8 cellular contexts compared by ENCODE assay signal in genomic region chr2:181742908-181743722, GRCh38.
A peak's percentile ranks its signal among the peaks of the same experiment; 100 is the strongest.
DNase-seq lines count a peak whose midpoint lies in the region; ATAC-seq and TF ChIP-seq lines count a peak whose summit lies in the region.

No MANE protein-coding gene starts in this region.

- DNase-seq in BE2C (no peak), MG63 (peak; percentile 7), SK-MEL-5 (ENCODE audit: low read depth, low spot score) (peak; percentile 72), dorsolateral prefrontal cortex (peak in 3 of 10 donors; percentile 4 to 42 (median 6)), memory B cell (ENCODE audit: low spot score in 2 of 2) (peak; percentile 12 to 21), uterus (peak; percentile 24 to 39)

- H3K27ac Mint-ChIP-seq in memory B cell: no peak overlapping the region

- H3K27ac ChIP-seq in dorsolateral prefrontal cortex: no peak overlapping the region
- peak overlapping the region in 1 of 2 donors; percentile 19 for H3K27ac ChIP-seq in uterus

- no peak overlapping the region for H3K4me3 Mint-ChIP-seq in memory B cell

- H3K27me3 ChIP-seq in BE2C: no peaks in the 10 kb centered on the region
- no peaks in the 10 kb centered on the region for H3K27me3 ChIP-seq in MG63
- H3K27me3 ChIP-seq in dorsolateral prefrontal cortex: no peaks in the 10 kb centered on the region
- no peaks in the 10 kb centered on the region for H3K27me3 ChIP-seq in uterus

- H3K9me3 Mint-ChIP-seq in memory B cell: no peaks in the 10 kb centered on the region

- in situ Hi-C loops in SK-MEL-5 (cut with HindIII; ENCODE audit: low pct_unique_long_range_greater_than_20kb, low sequenced_read_pairs): no loop called here

- TF ChIP-seq CTCF in BE2C (IDR thresholded peaks at IDR 0.05; ENCODE audit: low read depth, low read length) (peak; percentile 45), dorsolateral prefrontal cortex (IDR thresholded peaks at IDR 0.05 in 54 of 56, conservative IDR thresholded peaks at IDR 0.05 in 2 of 56; ENCODE audit: low read depth in 1 of 56, partially characterized antibody in 56 of 56) (peak; percentile 51 to 90 (median 74)), uterus (IDR thresholded peaks at IDR 0.05) (peak; percentile 76 to 78 (median 76))

- ATAC-seq in GM18858 (IDR thresholded peaks at IDR 0.05; ENCODE audit: unreplicated experiment) (peak; percentile 42), memory B cell (ENCODE audit: low read depth) (no peak), HG02938 (IDR thresholded peaks at IDR 0.05; ENCODE audit: unreplicated experiment) (no peak)

- peaks cover 4% of the 10 kb centered on the region for H3K4me1 Mint-ChIP-seq in memory B cell

- H3K9me3 ChIP-seq in BE2C (no peaks in the 10 kb centered on the region), MG63 (no peaks in the 10 kb centered on the region; the same call in 1 of the 2 replicates), uterus (no peaks in the 10 kb centered on the region)

- intact Hi-C loops in dorsolateral prefrontal cortex (cut with DNase I): loop anchor here (2.0 to 10.0 kb wide), 6 partner anchors 149 to 912 kb away; partner anchors contain the start of gene ITPRID2 (in 1 of the 2)
- intact Hi-C loops in uterus (cut with DNase I; ENCODE audit: low total_unique reads): no loop called here

- TF ChIP-seq POLR2A in uterus (IDR thresholded peaks at IDR 0.05): no peak

- peaks cover 3% of the 10 kb centered on the region for H3K27me3 Mint-ChIP-seq in memory B cell

- no peaks in the 10 kb centered on the region for H3K4me1 ChIP-seq in BE2C
- no peaks in the 10 kb centered on the region for H3K4me1 ChIP-seq in uterus

- H3K4me3 ChIP-seq in BE2C (ENCODE audit: low read depth, low read length) (no peak overlapping the region), MG63 (no peak overlapping the region), dorsolateral prefrontal cortex (peak overlapping the region in 12 of 59 donors; percentile 0 to 42 (median 12)), uterus (no peak overlapping the region)

- H3K36me3 ChIP-seq in BE2C (no peaks in the 10 kb centered on the region), MG63 (no peaks in the 10 kb centered on the region), uterus (no peaks in the 10 kb centered on the region)

- no peaks in the 10 kb centered on the region for H3K36me3 Mint-ChIP-seq in memory B cell
